21 cellular contexts compared by ENCODE assay signal in the genomic region with DNA sequence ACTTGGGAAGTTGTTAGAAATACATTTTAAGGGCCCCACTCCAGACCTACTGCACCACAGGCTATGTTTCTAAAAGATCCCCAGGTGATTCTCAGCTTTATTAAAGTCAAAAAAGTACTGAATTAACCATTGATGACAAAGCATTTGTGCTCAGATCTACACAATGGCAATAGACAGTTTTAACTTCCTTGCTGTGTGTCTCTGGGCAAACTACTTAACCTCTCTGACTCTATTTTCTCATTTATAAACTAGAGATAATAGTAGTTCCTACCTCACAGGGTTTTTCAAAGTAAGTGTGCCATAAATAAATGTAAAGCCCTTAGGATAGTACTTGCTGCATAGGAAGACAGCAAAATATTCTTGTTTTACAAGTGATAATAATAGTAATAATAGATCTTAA.
"Had no signal": no experiment of that assay in that cellular context is flagged by ENCODE, and none has a peak within 500 bp of the region (broad histone marks: within the 10 kb centered on the region; RNA-seq: fewer than 3 reads in every experiment).

No MANE protein-coding gene starts in this region.

- H3K36me3 ChIP-seq: esophagus muscularis mucosa, gastroesophageal sphincter, heart right ventricle, left lung, lower lobe of right lung had no signal

- H3K27ac ChIP-seq: coronary artery, dorsolateral prefrontal cortex, esophagus muscularis mucosa, foreskin keratinocyte, gastroesophageal sphincter, heart right ventricle, left lung, lower lobe of right lung had no signal

- FAIRE-seq: colon, endothelial cell of umbilical vein, frontal cortex, islet of Langerhans, keratinocyte had no signal

- H3K4me3 ChIP-seq: coronary artery, dorsolateral prefrontal cortex, esophagus muscularis mucosa, gastroesophageal sphincter, heart right ventricle, left lung, lower lobe of right lung had no signal

- DNase-seq: dermis blood vessel endothelial cell; dorsolateral prefrontal cortex; effector CD4-positive, alpha-beta T cell; effector memory CD4-positive, alpha-beta T cell; foreskin keratinocyte; heart right ventricle; hippocampal formation; left cardiac atrium; left lung; left ventricle myocardium superior; lower lobe of right lung; mesendoderm; midbrain had no signal

- H3K27me3 ChIP-seq: dorsolateral prefrontal cortex, esophagus muscularis mucosa, gastroesophageal sphincter, heart right ventricle, left lung had no signal

- H3K9me3 ChIP-seq: esophagus muscularis mucosa, gastroesophageal sphincter, heart right ventricle, left lung, lower lobe of right lung had no signal

- ATAC-seq: foreskin keratinocyte, gastroesophageal sphincter, heart right ventricle, left cardiac atrium, left lung, left ventricle myocardium superior, lower lobe of right lung had no signal

- H3K4me1 ChIP-seq: lower lobe of right lung had no signal
